In genomic region chr5:54610197-54610898, GRCh38 we compare ENCODE assay signal across 8 cellular contexts.
A peak's percentile ranks its signal among the peaks of the same experiment; 100 is the strongest.
DNase-seq lines count a peak whose midpoint lies in the region; ATAC-seq and TF ChIP-seq lines count a peak whose summit lies in the region.

No MANE protein-coding gene starts in this region.

- POLR2A ChIA-PET in OCI-LY7 (lab: Charles Lee) = interaction anchor here (1.0 to 1.9 kb wide), 2 partner anchors 9 to 26 kb away, joined by 4 to 6 read pairs; no protein-coding TSS in a partner anchor

- TF ChIP-seq EP300 in sigmoid colon (IDR thresholded peaks at IDR 0.05) = no peak

- H3K27me3 Mint-ChIP-seq in Calu3 (ENCODE audit: unreplicated experiment) = no peaks in the 10 kb centered on the region

- H4K20me1 ChIP-seq in OCI-LY7 (ENCODE audit: insufficient read depth, low read length) = no peaks in the 10 kb centered on the region

- peak overlapping the region; percentile 5; the same call in 1 of the 2 replicates for H2AFZ ChIP-seq in OCI-LY7 (ENCODE audit: low read length)

- peak; percentile 3 for DNase-seq in stimulated activated CD4-positive, alpha-beta T cell treated with anti-CD3 and anti-CD28 coated beads, Interleukin-2, amount 100 ng/mL, for 4 hours (ENCODE audit: low read depth)
- DNase-seq in stimulated activated CD4-positive, alpha-beta T cell treated with anti-CD3 and anti-CD28 coated beads, Interleukin-2, amount 100 ng/mL, for 24 hours = no peak
- peak; percentile 63 for DNase-seq in OCI-LY7 (ENCODE audit: low spot score)
- DNase-seq in left lung = no peak
- DNase-seq in sigmoid colon = no peak
- DNase-seq in HK-2 (ENCODE audit: unreplicated experiment) = no peak
- no peak for DNase-seq in Calu3

- intact Hi-C loops in OCI-LY7 (cut with micrococcal nuclease; ENCODE audit: unreplicated experiment) (no loop called here), left lung (cut with DNase I) (no loop called here), sigmoid colon (cut with DNase I) (no loop called here), Calu3 (cut with micrococcal nuclease; ENCODE audit: unreplicated experiment) (no loop called here)

- CTCF ChIA-PET in OCI-LY7 (lab: Charles Lee; ENCODE audit: unreplicated experiment) (no interaction called here), Calu3 (lab: Charles Lee) (no interaction called here)

- H3K9me3 ChIP-seq in OCI-LY7 (ENCODE audit: low read length) (peaks cover 7% of the 10 kb centered on the region), left lung (peaks cover 0 to 3% of the 10 kb centered on the region in 2 donors), sigmoid colon (no peaks in the 10 kb centered on the region)

- 44 to 69% methylated on average over 6 of the region's 6 CpGs for WGBS in sigmoid colon, 2 donors

- H3K4me1 Mint-ChIP-seq in Calu3 (ENCODE audit: low read depth, unreplicated experiment) = peaks cover 8% of the 10 kb centered on the region

- H3K4me3 ChIP-seq in OCI-LY7 (ENCODE audit: low read depth, low read length, poor library complexity, severe bottlenecking) (no peak overlapping the region), left lung (no peak overlapping the region), sigmoid colon (no peak overlapping the region)

- no peak overlapping the region for H3K27ac Mint-ChIP-seq in Calu3 (ENCODE audit: unreplicated experiment)

- peaks cover 5% of the 10 kb centered on the region for H3K9me3 Mint-ChIP-seq in Calu3 (ENCODE audit: low read depth, unreplicated experiment)

- BruUV-seq in OCI-LY7 (replicated peaks; lab: Mats Ljungman, UMichigan) = no TSS peak
- no TSS peak for BruUV-seq in Calu3 (replicated peaks; lab: Mats Ljungman, UMichigan)

- H3K4me1 ChIP-seq in OCI-LY7 (ENCODE audit: insufficient read depth, low read length, poor library complexity, severe bottlenecking) (peaks cover 17% of the 10 kb centered on the region), left lung (peaks cover 3 to 44% of the 10 kb centered on the region in 2 donors), sigmoid colon (peaks cover 0 to 11% (median 0%) of the 10 kb centered on the region in 4 donors)

- H3K36me3 ChIP-seq in OCI-LY7 (ENCODE audit: insufficient read depth, low read length) (no peaks in the 10 kb centered on the region), left lung (no peaks in the 10 kb centered on the region), sigmoid colon (no peaks in the 10 kb centered on the region)

- TF ChIP-seq CTCF in OCI-LY7 (conservative IDR thresholded peaks at IDR 0.05; ENCODE audit: low read length) (no peak), left lung (IDR thresholded peaks at IDR 0.05) (no peak), sigmoid colon (IDR thresholded peaks at IDR 0.05) (no peak), Calu3 (IDR thresholded peaks at IDR 0.05; ENCODE audit: unreplicated experiment) (no peak)

- no peaks in the 10 kb centered on the region for H3K79me2 ChIP-seq in OCI-LY7 (ENCODE audit: insufficient read depth, low read depth, low read length)

- H3K4me3 Mint-ChIP-seq in Calu3 (ENCODE audit: low read depth, unreplicated experiment) = no peak overlapping the region

- H3K27me3 ChIP-seq in left lung = no peaks in the 10 kb centered on the region
- H3K27me3 ChIP-seq in sigmoid colon = no peaks in the 10 kb centered on the region

- H3K36me3 Mint-ChIP-seq in Calu3 (ENCODE audit: insufficient read depth, unreplicated experiment) = no peaks in the 10 kb centered on the region

- peak overlapping the region; percentile 7 for H3K27ac ChIP-seq in OCI-LY7 (ENCODE audit: low read depth, low read length, poor library complexity, severe bottlenecking)
- peak overlapping the region in 1 of 2 donors; percentile 72 for H3K27ac ChIP-seq in left lung
- H3K27ac ChIP-seq in sigmoid colon = no peak overlapping the region

- TF ChIP-seq POLR2A in sigmoid colon (IDR thresholded peaks at IDR 0.05) = no peak

- H3K4me2 ChIP-seq in OCI-LY7 (ENCODE audit: low read length) = peak overlapping the region; percentile 39

- peak; percentile 98 for ATAC-seq in HG02885 (IDR thresholded peaks at IDR 0.05; ENCODE audit: poor library complexity, unreplicated experiment)
- peak; percentile 65 for ATAC-seq in left lung

- no peaks in the 10 kb centered on the region for H3K9me2 ChIP-seq in OCI-LY7 (ENCODE audit: insufficient read depth, low read length)

Comparison
In these comparisons a context has a peak if more than half of its experiments do, and no peak if none do; other contexts are left out.
1. DNase-seq: peak in stimulated activated CD4-positive, alpha-beta T cell treated with anti-CD3 and anti-CD28 coated beads, Interleukin-2, amount 100 ng/mL, for 4 hours (single experiment) and OCI-LY7 (single experiment); none in stimulated activated CD4-positive, alpha-beta T cell treated with anti-CD3 and anti-CD28 coated beads, Interleukin-2, amount 100 ng/mL, for 24 hours (0 of 2), left lung (0 of 2), sigmoid colon (single experiment), HK-2 (single experiment) and Calu3 (single experiment).